In the genomic region with DNA sequence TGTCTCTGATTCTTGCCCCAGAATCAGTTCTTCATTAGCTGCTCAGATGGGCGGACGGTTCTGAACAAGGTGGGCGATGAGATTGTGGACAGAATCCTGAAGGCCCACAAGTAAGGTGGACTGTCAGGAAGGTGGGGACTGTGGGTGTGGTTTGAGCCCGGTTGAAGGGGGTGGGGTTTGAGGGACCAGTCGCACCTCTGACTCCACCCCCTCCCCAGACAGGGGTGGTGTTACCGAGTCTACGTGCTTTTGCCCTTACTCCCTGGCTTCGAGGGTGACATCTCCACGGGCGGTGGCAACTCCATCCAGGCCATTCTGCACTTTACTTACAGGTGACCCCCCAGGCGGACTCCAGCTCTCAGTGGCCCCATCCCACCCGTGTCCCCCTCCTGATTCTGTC, we compare ENCODE assay signal across 18 cellular contexts. TPM values are rescaled to one million over a fixed set of nuclear protein-coding genes. Genes with fewer than 3 reads are reported as not detected.
DNase-seq lines count a peak whose midpoint lies in the region; ATAC-seq and TF ChIP-seq lines count a peak whose summit lies in the region.
"Had no signal": no experiment of that assay in that cellular context is flagged by ENCODE, and none has a peak within 500 bp of the region (broad histone marks: within the 10 kb centered on the region; RNA-seq: fewer than 3 reads in every experiment).

No MANE protein-coding gene starts in this region.

- ATAC-seq in Panc1: peak; percentile 64; the same call in 1 of the 2 replicates
- ATAC-seq in GM21360 (IDR thresholded peaks at IDR 0.05; ENCODE audit: unreplicated experiment): no peak
- ATAC-seq in HG02571 (IDR thresholded peaks at IDR 0.05; ENCODE audit: unreplicated experiment): no peak

- no peak overlapping the region for H3K4me3 Mint-ChIP-seq in endodermal cell
- no peak overlapping the region for H3K4me3 Mint-ChIP-seq in MCF 10A (ENCODE audit: unreplicated experiment)
- H3K4me3 Mint-ChIP-seq: CD4-positive, alpha-beta memory T cell had no signal

- BruUV-seq in Panc1 (replicated peaks; lab: Mats Ljungman, UMichigan): no TSS peak
- BruUV-seq in MCF 10A (replicated peaks; lab: Mats Ljungman, UMichigan): no TSS peak

- no peak overlapping the region for H3K18ac ChIP-seq in neuronal stem cell (ENCODE audit: low read length)

- H3K4ac ChIP-seq in neuronal stem cell (ENCODE audit: low read length): no peak overlapping the region

- no peak overlapping the region for H2BK120ac ChIP-seq in neuronal stem cell (ENCODE audit: low read depth, low read length)

- H3K4me3 ChIP-seq in H7 (ENCODE audit: insufficient read depth, low read depth, low read length) (no peak overlapping the region), Panc1 (ENCODE audit: low read depth in 2 of 2, low read length in 2 of 2) (no peak overlapping the region), endodermal cell (ENCODE audit: low read length) (no peak overlapping the region), neuronal stem cell (ENCODE audit: low read length in 2 of 2) (no peak overlapping the region)
- H3K4me3 ChIP-seq: A549 had no signal

- CTCF ChIA-PET in Panc1 (lab: Charles Lee): interaction anchor here (0.6 kb wide), 1 partner anchor 71 kb away, joined by 9 read pairs; no protein-coding TSS in a partner anchor
- CTCF ChIA-PET in MCF 10A (lab: Yijun Ruan, JAX): interaction anchor here (1.4 kb wide), 1 partner anchor 39 kb away, joined by 3 read pairs; no protein-coding TSS in a partner anchor

- H3K4me1 ChIP-seq in Panc1 (ENCODE audit: control insufficient read depth, insufficient read depth, low read length) (no peaks in the 10 kb centered on the region), endodermal cell (ENCODE audit: control insufficient read depth, insufficient read depth, low read length) (no peaks in the 10 kb centered on the region), neuronal stem cell (ENCODE audit: control insufficient read depth in 2 of 2, insufficient read depth in 1 of 2, low read depth in 1 of 2, low read length in 2 of 2) (no peaks in the 10 kb centered on the region)
- H3K4me1 ChIP-seq: A549, BE2C had no signal

- H3K36me3 ChIP-seq in H7 (replicated peaks; ENCODE audit: control insufficient read depth, insufficient read depth, low read length) (peaks cover 9% of the 10 kb centered on the region), Panc1 (ENCODE audit: control insufficient read depth, insufficient read depth, low read length) (no peaks in the 10 kb centered on the region), endodermal cell (ENCODE audit: control insufficient read depth, insufficient read depth, low read length) (peaks cover 47% of the 10 kb centered on the region), neuronal stem cell (replicated peaks in 1 of 2; ENCODE audit: control insufficient read depth in 2 of 2, insufficient read depth in 2 of 2, low read length in 2 of 2) (peaks cover 38 to 73% of the 10 kb centered on the region in 2 donors)
- H3K36me3 ChIP-seq: BE2C had no signal

- no peak overlapping the region for H4K91ac ChIP-seq in neuronal stem cell (ENCODE audit: low read depth, low read length, poor library complexity)

- H3K27ac ChIP-seq in Panc1 (ENCODE audit: low read length) (no peak overlapping the region), endodermal cell (ENCODE audit: low read depth, low read length) (no peak overlapping the region), neuronal stem cell (replicated peaks; ENCODE audit: low read length) (no peak overlapping the region)
- H3K27ac ChIP-seq: A549, C4-2B had no signal

- peaks cover 2% of the 10 kb centered on the region for H3K9me3 Mint-ChIP-seq in endodermal cell
- H3K9me3 Mint-ChIP-seq in MCF 10A (ENCODE audit: unreplicated experiment): no peaks in the 10 kb centered on the region

- 77 to 87% methylated on average over 7 to 12 of the region's 12 CpGs for WGBS in endodermal cell (ENCODE audit: insufficient coverage in 1 of 2, insufficient read length in 1 of 2), 2 experiments
- no CpG with 5 or more reads among the region's 12 CpGs for WGBS in neuronal stem cell (ENCODE audit: extremely low coverage in 2 of 2, insufficient read length in 2 of 2, insufficient replicate concordance in 1 of 2), 2 donors

- H2BK5ac ChIP-seq in neuronal stem cell (ENCODE audit: low read length): no peak overlapping the region

- H3K4me2 ChIP-seq in neuronal stem cell (ENCODE audit: insufficient read depth, low read length, poor library complexity, severe bottlenecking): no peak overlapping the region
- H3K4me2 ChIP-seq: A549 had no signal

- H3K9me3 ChIP-seq in Panc1 (ENCODE audit: control insufficient read depth, insufficient read depth, low read depth, low read length) (no peaks in the 10 kb centered on the region), endodermal cell (ENCODE audit: control insufficient read depth, low read length) (no peaks in the 10 kb centered on the region), neuronal stem cell (replicated peaks in 1 of 2; ENCODE audit: control insufficient read depth in 2 of 2, insufficient read depth in 1 of 2, low read depth in 1 of 2, low read length in 2 of 2) (peaks cover 0 to 1% of the 10 kb centered on the region in 2 donors)
- H3K9me3 ChIP-seq: A549, BE2C had no signal

- H3K36me3 Mint-ChIP-seq in endodermal cell (ENCODE audit: low read depth) (peaks cover 58% of the 10 kb centered on the region), MCF 10A (ENCODE audit: insufficient read depth, unreplicated experiment) (peaks cover 63% of the 10 kb centered on the region)

- H3K27me3 Mint-ChIP-seq in endodermal cell (ENCODE audit: insufficient read depth) (no peaks in the 10 kb centered on the region), MCF 10A (ENCODE audit: insufficient read depth, unreplicated experiment) (no peaks in the 10 kb centered on the region)
- H3K27me3 Mint-ChIP-seq: CD4-positive, alpha-beta memory T cell had no signal

- H2BK15ac ChIP-seq in neuronal stem cell (ENCODE audit: low read length): no peak overlapping the region

- no peak overlapping the region for H2AFZ ChIP-seq in neuronal stem cell (ENCODE audit: low read length)

- no peaks in the 10 kb centered on the region for H3K27me3 ChIP-seq in H7 (ENCODE audit: control insufficient read depth, insufficient read depth, low read length)
- no peaks in the 10 kb centered on the region for H3K27me3 ChIP-seq in Panc1 (ENCODE audit: control insufficient read depth, insufficient read depth, low read length)
- no peaks in the 10 kb centered on the region for H3K27me3 ChIP-seq in endodermal cell (ENCODE audit: control insufficient read depth, insufficient read depth, low read length, poor library complexity, severe bottlenecking)
- H3K27me3 ChIP-seq in neuronal stem cell (ENCODE audit: control insufficient read depth in 3 of 3, insufficient read depth in 3 of 3, low read depth in 1 of 3, low read length in 3 of 3): no peaks in the 10 kb centered on the region
- H3K27me3 ChIP-seq: BE2C had no signal

- POLR2A ChIA-PET in Panc1 (lab: Charles Lee): interaction anchor here (0.5 kb wide), 1 partner anchor 120 kb away, joined by 10 read pairs; no protein-coding TSS in a partner anchor
- POLR2A ChIA-PET in MCF 10A (lab: Yijun Ruan, JAX): no interaction called here

- peaks cover 2% of the 10 kb centered on the region for H3K79me1 ChIP-seq in neuronal stem cell (ENCODE audit: low read depth, low read length)

- H2BK12ac ChIP-seq in neuronal stem cell (ENCODE audit: low read length): no peak overlapping the region

- intact Hi-C loops in Panc1 (cut with micrococcal nuclease; ENCODE audit: unreplicated experiment) (no loop called here), MCF 10A (cut with micrococcal nuclease) (no loop called here)

- H3K14ac ChIP-seq in neuronal stem cell (ENCODE audit: low read length): no peak overlapping the region

- TF ChIP-seq CTCF in Panc1 (IDR thresholded peaks at IDR 0.05): no peak
- TF ChIP-seq CTCF in endodermal cell (conservative IDR thresholded peaks at IDR 0.05): no peak
- TF ChIP-seq CTCF in MCF 10A (IDR thresholded peaks at IDR 0.05; ENCODE audit: unreplicated experiment): no peak

- H3K23ac ChIP-seq in neuronal stem cell (ENCODE audit: low read depth, low read length, poor library complexity): no peak overlapping the region

- H3K27ac Mint-ChIP-seq in endodermal cell (no peak overlapping the region), MCF 10A (ENCODE audit: low read depth, unreplicated experiment) (no peak overlapping the region)
- H3K27ac Mint-ChIP-seq: CD4-positive, alpha-beta memory T cell had no signal

- no peaks in the 10 kb centered on the region for H3K4me1 Mint-ChIP-seq in endodermal cell
- no peaks in the 10 kb centered on the region for H3K4me1 Mint-ChIP-seq in MCF 10A (ENCODE audit: insufficient read depth, unreplicated experiment)
- H3K4me1 Mint-ChIP-seq: CD4-positive, alpha-beta memory T cell had no signal

- DNase-seq in H7 (peak; percentile 87), Panc1 (ENCODE audit: low read depth, low spot score) (no peak), endodermal cell (peak; percentile 71), neuronal stem cell (ENCODE audit: low spot score) (no peak), MCF 10A (ENCODE audit: unreplicated experiment) (no peak)
- DNase-seq: BE2C; CD4-positive, alpha-beta memory T cell; DMS153; DMS79 treated with DMSO at 0.1 percent for 48 hours; EL; GDM1; IMR-90 had no signal

- H2AK5ac ChIP-seq in neuronal stem cell (ENCODE audit: low read depth, low read length): no peak overlapping the region

- in situ Hi-C loops in Panc1 (cut with HindIII; ENCODE audit: low pct_unique_long_range_greater_than_20kb, low sequenced_read_pairs): no loop called here

- H3K9ac ChIP-seq in endodermal cell (ENCODE audit: extremely low read depth, low read length, poor library complexity, severe bottlenecking) (no peak overlapping the region), neuronal stem cell (ENCODE audit: low read depth, low read length, poor library complexity) (peak overlapping the region; percentile 30)

- H4K8ac ChIP-seq in neuronal stem cell (ENCODE audit: low read depth, low read length): no peak overlapping the region

RNA-seq across cellular contexts. Expression of a gene that starts 11.3 kb away (rescaled TPM):
- 36.5 and 42.6 TPM in 2 replicates for total RNA-seq in H7 (2014; rRNA removed; shearing (Covaris generic))
- 40.2 TPM for total RNA-seq in Panc1 (2021; ENCODE audit: unreplicated experiment)
- 39.1 TPM for polyA plus RNA-seq in Panc1 (2012; ENCODE audit: insufficient read length)
- 10 to 100 TPM; 72.7 to 75.2 TPM for total RNA-seq in endodermal cell
- polyA plus RNA-seq in endodermal cell (2013, experiment 1 of 2): 32.9 TPM
- polyA plus RNA-seq in endodermal cell (2013, experiment 2 of 2): 35.4 TPM
- polyA plus RNA-seq in neuronal stem cell (2013, experiment 1 of 2): 19.1 TPM
- polyA plus RNA-seq in neuronal stem cell (2013, experiment 2 of 2): 17.9 TPM
- total RNA-seq in MCF 10A (2022): 27.6 and 31.7 TPM in 2 replicates

RNA-seq across cellular contexts. Expression of a gene that starts 14.9 kb away (rescaled TPM):
- 42.4 and 58.2 TPM in 2 replicates for total RNA-seq in H7 (2014; rRNA removed; shearing (Covaris generic))
- total RNA-seq in Panc1 (2021; ENCODE audit: unreplicated experiment) (78.2 TPM), endodermal cell (10 to 100 TPM; 75.0 to 79.7 TPM), MCF 10A (2022) (106 and 124 TPM in 2 replicates)
- 84.8 TPM for polyA plus RNA-seq in Panc1 (2012; ENCODE audit: insufficient read length)
- polyA plus RNA-seq in endodermal cell (2013, experiment 1 of 2): 51.0 TPM
- polyA plus RNA-seq in endodermal cell (2013, experiment 2 of 2): 46.8 TPM
- 29.2 TPM for polyA plus RNA-seq in neuronal stem cell (2013, experiment 1 of 2)
- polyA plus RNA-seq in neuronal stem cell (2013, experiment 2 of 2): 27.0 TPM

RNA-seq across cellular contexts. Expression of a gene that starts 22.3 kb away (rescaled TPM):
- total RNA-seq in H7 (2014; rRNA removed; shearing (Covaris generic)): 348 and 395 TPM in 2 replicates
- total RNA-seq in Panc1 (2021; ENCODE audit: unreplicated experiment) (156 TPM), endodermal cell (100 to 1,000 TPM; 211 to 216 TPM), MCF 10A (2022) (169 and 182 TPM in 2 replicates)
- polyA plus RNA-seq in Panc1 (2012; ENCODE audit: insufficient read length): 159 TPM
- 224 TPM for polyA plus RNA-seq in endodermal cell (2013, experiment 1 of 2)
- polyA plus RNA-seq in endodermal cell (2013, experiment 2 of 2): 208 TPM
- 230 TPM for polyA plus RNA-seq in neuronal stem cell (2013, experiment 1 of 2)
- polyA plus RNA-seq in neuronal stem cell (2013, experiment 2 of 2): 230 TPM

RNA-seq across cellular contexts. Expression of a gene that starts 29.5 kb away (rescaled TPM):
- total RNA-seq in H7 (2014; rRNA removed; shearing (Covaris generic)): not detected in 2 replicates
- not detected for total RNA-seq in Panc1 (2021; ENCODE audit: unreplicated experiment)
- polyA plus RNA-seq in Panc1 (2012; ENCODE audit: insufficient read length): 0.79 TPM
- 1 to 10 TPM in 1 of 2 donors, under 1 TPM in 1; 0.88 to 1.6 TPM for total RNA-seq in endodermal cell
- polyA plus RNA-seq in endodermal cell (2013, experiment 1 of 2): not detected
- polyA plus RNA-seq in endodermal cell (2013, experiment 2 of 2): not detected
- polyA plus RNA-seq in neuronal stem cell (2013, experiment 1 of 2): 0.07 TPM
- not detected for polyA plus RNA-seq in neuronal stem cell (2013, experiment 2 of 2)
- not detected in 2 replicates for total RNA-seq in MCF 10A (2022)
- total RNA-seq: CD4-positive, alpha-beta memory T cell; H1; IMR-90 had no signal
- polyA plus RNA-seq: A549; AG04450; CD4-positive, alpha-beta memory T cell; H1; IMR-90 had no signal

Comparison
In these comparisons a context has a peak if more than half of its experiments do, and no peak if none do; other contexts are left out.
1. DNase-seq: peak in H7 (single experiment) and endodermal cell (single experiment); none in Panc1 (single experiment), neuronal stem cell (single experiment) and MCF 10A (single experiment).